13 cellular contexts compared by ENCODE assay signal in the genomic region with DNA sequence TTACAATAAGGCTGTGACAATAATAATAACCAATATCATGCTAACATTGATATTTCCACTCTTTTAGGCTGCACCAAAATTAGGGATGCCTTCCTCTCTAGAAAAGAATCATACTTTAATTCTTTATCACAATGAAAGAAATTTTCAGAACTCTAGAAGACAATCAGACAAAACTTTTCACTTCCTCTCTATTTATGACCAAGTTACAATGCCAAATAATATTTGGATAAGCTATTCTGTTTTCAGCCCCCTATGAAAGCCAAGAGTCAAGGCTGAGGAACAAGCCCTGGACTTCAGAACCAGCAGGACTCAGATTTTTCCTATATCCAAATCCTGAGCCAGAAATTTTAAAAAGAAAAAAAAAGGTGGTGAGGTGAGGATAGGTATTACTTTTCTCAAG.
"Had no signal": no experiment of that assay in that cellular context is flagged by ENCODE, and none has a peak within 500 bp of the region (broad histone marks: within the 10 kb centered on the region; RNA-seq: fewer than 3 reads in every experiment).

No MANE protein-coding gene starts in this region.

- H3K36me3 ChIP-seq: gastroesophageal sphincter, pancreas, thyroid gland had no signal

- H3K36me3 Mint-ChIP-seq: activated naive CD4-positive, alpha-beta T cell treated with anti-CD3 and anti-CD28 coated beads, Interleukin-2, amount 50 U/mL, for 24 hours had no signal

- H3K9me3 Mint-ChIP-seq: activated naive CD4-positive, alpha-beta T cell treated with anti-CD3 and anti-CD28 coated beads, Interleukin-2, amount 50 U/mL, for 24 hours; activated T-cell treated with anti-CD3 and anti-CD28 coated beads, Interleukin-2, amount 50 U/mL, for 24 hours; stimulated activated naive CD8-positive, alpha-beta T cell treated with anti-CD3 and anti-CD28 coated beads, Interleukin-15, amount 100 ng/mL, for 72 hours had no signal

- DNase-seq: activated effector memory CD4-positive, alpha-beta T cell treated with Interleukin-2 at 50 U/mL for 16 hours; activated T-cell treated with anti-CD3 and anti-CD28 coated beads, Interleukin-2, amount 50 U/mL, for 24 hours; effector CD4-positive, alpha-beta T cell; kidney; left ventricle myocardium superior; pancreas; stimulated activated CD4-positive, alpha-beta T cell treated with anti-CD3 and anti-CD28 coated beads, Interleukin-15, amount 100 ng/mL, for 24 hours; stimulated activated CD4-positive, alpha-beta T cell treated with anti-CD3 and anti-CD28 coated beads, Interleukin-4, amount 100 ng/mL, for 24 hours; stimulated activated naive CD8-positive, alpha-beta T cell treated with anti-CD3 and anti-CD28 coated beads, Interleukin-15, amount 100 ng/mL, for 72 hours; thyroid gland had no signal

- ATAC-seq: activated CD4-positive, CD25-positive, alpha-beta regulatory T cell treated with anti-CD3 and anti-CD28 coated beads, Interleukin-2, amount 50 U/mL, for 24 hours; gastroesophageal sphincter; left ventricle myocardium superior; pancreas; stimulated activated naive CD8-positive, alpha-beta T cell treated with anti-CD3 and anti-CD28 coated beads, Interleukin-15, amount 100 ng/mL, for 72 hours had no signal

- H3K4me3 Mint-ChIP-seq: activated naive CD4-positive, alpha-beta T cell treated with anti-CD3 and anti-CD28 coated beads, Interleukin-2, amount 50 U/mL, for 24 hours; activated T-cell treated with anti-CD3 and anti-CD28 coated beads, Interleukin-2, amount 50 U/mL, for 24 hours; stimulated activated naive CD8-positive, alpha-beta T cell treated with anti-CD3 and anti-CD28 coated beads, Interleukin-15, amount 100 ng/mL, for 72 hours had no signal

- H3K4me3 ChIP-seq: gastroesophageal sphincter, pancreas, thyroid gland had no signal

- H3K27me3 Mint-ChIP-seq: activated naive CD4-positive, alpha-beta T cell treated with anti-CD3 and anti-CD28 coated beads, Interleukin-2, amount 50 U/mL, for 24 hours; activated T-cell treated with anti-CD3 and anti-CD28 coated beads, Interleukin-2, amount 50 U/mL, for 24 hours; stimulated activated naive CD8-positive, alpha-beta T cell treated with anti-CD3 and anti-CD28 coated beads, Interleukin-15, amount 100 ng/mL, for 72 hours had no signal

- H3K27me3 ChIP-seq: gastroesophageal sphincter, pancreas, thyroid gland had no signal

- H3K27ac Mint-ChIP-seq: activated naive CD4-positive, alpha-beta T cell treated with anti-CD3 and anti-CD28 coated beads, Interleukin-2, amount 50 U/mL, for 24 hours; activated T-cell treated with anti-CD3 and anti-CD28 coated beads, Interleukin-2, amount 50 U/mL, for 24 hours; stimulated activated naive CD8-positive, alpha-beta T cell treated with anti-CD3 and anti-CD28 coated beads, Interleukin-15, amount 100 ng/mL, for 72 hours had no signal

- H3K9me3 ChIP-seq: gastroesophageal sphincter, pancreas, thyroid gland had no signal

- H3K27ac ChIP-seq: pancreas, thyroid gland had no signal
